ENCODE assay signal across 8 cellular contexts in the genomic region with DNA sequence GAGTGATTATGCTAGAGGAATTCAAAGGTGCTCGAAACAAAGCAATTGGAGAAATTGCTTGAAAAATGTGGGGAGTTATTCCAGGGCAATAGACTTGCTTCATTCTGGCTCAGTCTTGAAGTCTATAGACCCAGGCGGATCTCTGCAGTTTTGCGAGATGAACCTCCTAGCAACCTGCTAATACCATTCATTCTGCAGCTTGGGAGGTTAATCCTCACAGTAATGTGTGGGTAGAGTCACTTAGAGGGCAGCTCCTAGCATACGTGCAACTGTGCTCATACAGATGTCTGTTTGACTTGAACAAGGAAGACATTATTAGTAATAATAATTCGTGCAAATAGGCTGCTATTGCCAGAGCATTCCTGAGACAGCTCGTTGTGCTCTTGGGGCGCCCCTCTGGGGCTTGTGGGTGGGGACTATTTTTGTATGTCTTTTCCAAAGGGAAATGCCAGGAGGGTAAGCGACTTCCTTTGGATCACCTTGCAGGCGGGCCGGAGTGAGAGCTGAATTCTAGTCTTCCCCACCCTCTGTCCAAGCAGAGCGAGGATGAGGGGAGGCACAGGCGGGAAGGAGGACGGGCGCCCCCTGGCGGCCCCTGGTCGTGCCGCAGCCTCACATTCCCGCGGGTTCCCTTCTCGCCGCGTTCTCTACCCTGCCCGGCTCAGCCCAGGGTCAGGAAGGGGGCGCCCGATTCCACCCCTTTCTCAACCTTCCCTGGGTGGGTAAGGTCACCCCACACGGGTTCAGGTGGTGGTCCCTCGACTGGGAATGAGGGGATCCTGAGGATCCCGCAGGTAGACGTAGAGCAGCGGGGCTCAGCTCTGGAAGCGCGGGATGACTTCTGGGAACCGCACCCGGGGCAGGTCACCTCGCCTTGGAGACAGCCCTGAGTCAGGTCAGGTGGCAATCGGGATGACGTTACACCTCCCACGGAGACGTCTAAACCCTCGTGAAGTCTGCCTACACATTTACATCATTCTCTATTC.
DNase-seq lines count a peak whose midpoint lies in the region; ATAC-seq and TF ChIP-seq lines count a peak whose summit lies in the region.

No MANE protein-coding gene starts in this region.

- peak; percentile 74 for TF ChIP-seq CTCF in fibroblast of the aortic adventitia (IDR thresholded peaks at IDR 0.05; ENCODE audit: insufficient read depth, low read length)

- no peaks in the 10 kb centered on the region for H3K27me3 ChIP-seq in HUES6 (ENCODE audit: control insufficient read depth, insufficient read depth, low read length)

- H3K9me3 ChIP-seq in HUES6 (ENCODE audit: control insufficient read depth, insufficient read depth, low read depth, low read length): no peaks in the 10 kb centered on the region

- H3K9ac ChIP-seq in HUES6 (ENCODE audit: low read length): no peak overlapping the region

- H3K36me3 ChIP-seq in HUES6 (ENCODE audit: control insufficient read depth, insufficient read depth, low read length): no peaks in the 10 kb centered on the region

- H3K4me1 ChIP-seq in HUES6 (ENCODE audit: control insufficient read depth, insufficient read depth, low read length): peaks cover 32% of the 10 kb centered on the region

- DNase-seq in EL: peak; percentile 15
- peak in 2 of 3 experiments; percentile 21 to 22 for DNase-seq in activated CD8-positive, alpha-beta memory T cell treated with anti-CD3 and anti-CD28 coated beads for 48 hours (ENCODE audit: low read depth in 2 of 3, low spot score in 2 of 3)
- peak; percentile 14 for DNase-seq in fibroblast of the aortic adventitia (ENCODE audit: low read depth)
- peak; percentile 16 to 26 for DNase-seq in stimulated activated CD4-positive, alpha-beta T cell treated with anti-CD3 and anti-CD28 coated beads, Interleukin-15, amount 100 ng/mL, for 1 hour (ENCODE audit: low read depth in 1 of 2, low spot score in 1 of 2)
- DNase-seq in SIG-M5 (lab: John Stamatoyannopoulos, UW): no peak

- H3K27ac ChIP-seq in HUES6 (ENCODE audit: low read depth, low read length): no peak overlapping the region

- H3K4me3 ChIP-seq in HUES6 (ENCODE audit: low read depth, low read length) (peak overlapping the region; percentile 39), fibroblast of the aortic adventitia (ENCODE audit: low read depth, low read length) (no peak overlapping the region)

- ATAC-seq in GM21526 (IDR thresholded peaks at IDR 0.05; ENCODE audit: low FRiP score, unreplicated experiment) (peak; percentile 91), HG03196 (IDR thresholded peaks at IDR 0.05; ENCODE audit: unreplicated experiment) (no peak)
